ENCODE assay signal across 15 cellular contexts in genomic region chr18:24209558-24209957, GRCh38.
DNase-seq lines count a peak whose midpoint lies in the region; ATAC-seq, FAIRE-seq and TF ChIP-seq lines count a peak whose summit lies in the region.
"Had no signal": no experiment of that assay in that cellular context is flagged by ENCODE, and none has a peak within 500 bp of the region (broad histone marks: within the 10 kb centered on the region; RNA-seq: fewer than 3 reads in every experiment).

No MANE protein-coding gene starts in this region.

- H3K79me2 ChIP-seq in keratinocyte (ENCODE audit: control insufficient read depth, insufficient read depth, low read length), result no peaks in the 10 kb centered on the region

- H3K27me3 Mint-ChIP-seq in stimulated activated naive CD8-positive, alpha-beta T cell treated with anti-CD3 and anti-CD28 coated beads, Interleukin-15, amount 100 ng/mL, for 72 hours, result no peaks in the 10 kb centered on the region

- no peaks in the 10 kb centered on the region for H3K27me3 ChIP-seq in keratinocyte (ENCODE audit: control insufficient read depth, extremely low read depth, insufficient read depth, low read length)
- no peaks in the 10 kb centered on the region for H3K27me3 ChIP-seq in breast epithelium

- H3K4me3 ChIP-seq in keratinocyte (ENCODE audit: control insufficient read depth in 2 of 3, extremely low read depth in 1 of 3, insufficient read depth in 2 of 3, low read depth in 1 of 3, low read length in 3 of 3) (peak overlapping the region in 1 of 3 experiments; percentile 22), breast epithelium (no peak overlapping the region)

- no peaks in the 10 kb centered on the region for H3K9me1 ChIP-seq in keratinocyte (ENCODE audit: control insufficient read depth, extremely low read depth, insufficient read depth, low read length)

- H3K4me1 Mint-ChIP-seq in stimulated activated naive CD8-positive, alpha-beta T cell treated with anti-CD3 and anti-CD28 coated beads, Interleukin-15, amount 100 ng/mL, for 72 hours, result no peaks in the 10 kb centered on the region

- intact Hi-C loops in breast epithelium (cut with DNase I; ENCODE audit: low total_unique reads), result no loop called here

- H3K4me2 ChIP-seq in keratinocyte (ENCODE audit: control insufficient read depth, extremely low read depth, insufficient read depth, low read depth, low read length), result peak overlapping the region; percentile 32

- ATAC-seq in HG02852 (IDR thresholded peaks at IDR 0.05; ENCODE audit: unreplicated experiment), result no peak
- ATAC-seq in stimulated activated naive CD8-positive, alpha-beta T cell treated with anti-CD3 and anti-CD28 coated beads, Interleukin-15, amount 100 ng/mL, for 72 hours, result no peak

- H3K9me3 Mint-ChIP-seq in stimulated activated naive CD8-positive, alpha-beta T cell treated with anti-CD3 and anti-CD28 coated beads, Interleukin-15, amount 100 ng/mL, for 72 hours, result no peaks in the 10 kb centered on the region

- no peak overlapping the region for H3K4me3 Mint-ChIP-seq in stimulated activated naive CD8-positive, alpha-beta T cell treated with anti-CD3 and anti-CD28 coated beads, Interleukin-15, amount 100 ng/mL, for 72 hours

- FAIRE-seq in keratinocyte (lab: Jason Lieb, UNC), result peak; percentile 59
- FAIRE-seq: G401.6, GM12891 had no signal

- dilution Hi-C loops in keratinocyte (cut with MboI; ENCODE audit: extremely low pct_ligation_motif_present, low sequenced_read_pairs), result no loop called here

- H3K27ac Mint-ChIP-seq in stimulated activated naive CD8-positive, alpha-beta T cell treated with anti-CD3 and anti-CD28 coated beads, Interleukin-15, amount 100 ng/mL, for 72 hours, result no peak overlapping the region

- H3K4me1 ChIP-seq in keratinocyte (ENCODE audit: control insufficient read depth, extremely low read depth, insufficient read depth, low read length), result peaks cover 34% of the 10 kb centered on the region
- no peaks in the 10 kb centered on the region for H3K4me1 ChIP-seq in breast epithelium

- TF ChIP-seq POLR2A in breast epithelium (IDR thresholded peaks at IDR 0.05), result no peak

- H3K27ac ChIP-seq in angular gyrus (ENCODE audit: low read depth, low read length) (peak overlapping the region; percentile 83), keratinocyte (ENCODE audit: control insufficient read depth, insufficient read depth, low read length) (peak overlapping the region; percentile 4), breast epithelium (no peak overlapping the region)

- H3K36me3 ChIP-seq in keratinocyte (ENCODE audit: control insufficient read depth in 2 of 2, extremely low read depth in 1 of 2, insufficient read depth in 2 of 2, low read length in 2 of 2) (no peaks in the 10 kb centered on the region), breast epithelium (no peaks in the 10 kb centered on the region)

- H2AFZ ChIP-seq in keratinocyte (ENCODE audit: control insufficient read depth, low read length), result no peak overlapping the region

- DNase-seq in EL (peak; percentile 22), HT1080 (ENCODE audit: low read depth) (peak; percentile 12), keratinocyte (ENCODE audit: low read depth, low spot score) (no peak), SHP77 (lab: John Stamatoyannopoulos, UW) (no peak), breast epithelium (ENCODE audit: low spot score in 2 of 2) (no peak)
- DNase-seq in stimulated activated naive CD8-positive, alpha-beta T cell treated with anti-CD3 and anti-CD28 coated beads, Interleukin-15, amount 100 ng/mL, for 72 hours, result no peak
- DNase-seq: AML-193, NCI-H1436 treated with DMSO at 0.1 percent for 48 hours, NCI-H2081 treated with DMSO at 0.1 percent for 48 hours, NCI-H2227 treated with DMSO at 0.1 percent for 48 hours, NCI-H524 treated with DMSO at 0.1 percent for 48 hours had no signal

- H3K9me3 ChIP-seq in keratinocyte (ENCODE audit: control insufficient read depth, low read depth, low read length) (no peaks in the 10 kb centered on the region), breast epithelium (no peaks in the 10 kb centered on the region)

- TF ChIP-seq CTCF in keratinocyte (optimal IDR thresholded peaks at IDR 0.05 in 1 of 3, IDR thresholded peaks at IDR 0.05 in 1 of 3, conservative IDR thresholded peaks at IDR 0.05 in 1 of 3; ENCODE audit: extremely low read depth in 1 of 3, insufficient read depth in 2 of 3, low read length in 3 of 3) (no peak), breast epithelium (IDR thresholded peaks at IDR 0.05) (no peak)

- H3K9ac ChIP-seq in keratinocyte (ENCODE audit: control insufficient read depth, extremely low read depth, insufficient read depth, low read length), result no peak overlapping the region

- no peaks in the 10 kb centered on the region for H4K20me1 ChIP-seq in keratinocyte (ENCODE audit: control insufficient read depth, extremely low read depth, insufficient read depth, low read length)

Comparison
In these comparisons a context has a peak if more than half of its experiments do, and no peak if none do; other contexts are left out.
1. DNase-seq: peak in EL (single experiment) and HT1080 (single experiment); none in keratinocyte (single experiment), SHP77 (0 of 2), stimulated activated naive CD8-positive, alpha-beta T cell treated with anti-CD3 and anti-CD28 coated beads, Interleukin-15, amount 100 ng/mL, for 72 hours (0 of 2) and breast epithelium (0 of 2).
2. H3K27ac ChIP-seq: peak in angular gyrus (single experiment) and keratinocyte (single experiment); none in breast epithelium (0 of 2).